19 cellular contexts compared by ENCODE assay signal in genomic region chr6:96236471-96236870, GRCh38.
"Had no signal": no experiment of that assay in that cellular context is flagged by ENCODE, and none has a peak within 500 bp of the region (broad histone marks: within the 10 kb centered on the region; RNA-seq: fewer than 3 reads in every experiment).

No MANE protein-coding gene starts in this region.

- H3K4me1 ChIP-seq: heart right ventricle, right atrium auricular region, sigmoid colon, tibial artery, upper lobe of left lung, uterus had no signal

- ATAC-seq: esophagus mucosa; heart right ventricle; left ventricle myocardium superior; naive thymus-derived CD4-positive, alpha-beta T cell; stimulated activated memory B cell treated with anti-CD40 and anti-IgM and Interleukin-4, amounts not matched to agents 10 μg/mL and 1 μg/mL and 100 μg/mL, for 72 hours had no signal

- DNase-seq: effector memory CD4-positive, alpha-beta T cell; heart right ventricle; hypothalamus; left ventricle myocardium superior; naive thymus-derived CD4-positive, alpha-beta T cell; nephron progenitor cell; posterior cingulate gyrus; sigmoid colon; stimulated activated CD4-positive, alpha-beta T cell treated with anti-CD3 and anti-CD28 coated beads, Interleukin-4, amount 100 ng/mL, for 1 hour; tibial artery; upper lobe of left lung; uterus had no signal

- H3K36me3 ChIP-seq: heart right ventricle, neutrophil, right atrium auricular region, sigmoid colon, tibial artery, upper lobe of left lung, uterus had no signal

- H3K9me3 ChIP-seq: heart right ventricle, neutrophil, right atrium auricular region, sigmoid colon, tibial artery, upper lobe of left lung, uterus had no signal

- H3K4me1 Mint-ChIP-seq: naive thymus-derived CD4-positive, alpha-beta T cell; nephron progenitor cell; stimulated activated memory B cell treated with anti-CD40 and anti-IgM and Interleukin-4, amounts not matched to agents 10 μg/mL and 1 μg/mL and 100 μg/mL, for 72 hours had no signal

- H3K27ac ChIP-seq: heart right ventricle, neutrophil, right atrium auricular region, sigmoid colon, skin epidermis, tibial artery, upper lobe of left lung, uterus had no signal

- H3K9me3 Mint-ChIP-seq: naive thymus-derived CD4-positive, alpha-beta T cell; nephron progenitor cell; stimulated activated memory B cell treated with anti-CD40 and anti-IgM and Interleukin-4, amounts not matched to agents 10 μg/mL and 1 μg/mL and 100 μg/mL, for 72 hours; stimulated activated naive CD8-positive, alpha-beta T cell treated with anti-CD3 and anti-CD28 coated beads, Interleukin-15, Interleukin-2, amounts not matched to agents 100 ng/mL and 50 ng/mL, for 24 hours had no signal

- H3K27ac Mint-ChIP-seq: naive thymus-derived CD4-positive, alpha-beta T cell; nephron progenitor cell; stimulated activated memory B cell treated with anti-CD40 and anti-IgM and Interleukin-4, amounts not matched to agents 10 μg/mL and 1 μg/mL and 100 μg/mL, for 72 hours; stimulated activated naive CD8-positive, alpha-beta T cell treated with anti-CD3 and anti-CD28 coated beads, Interleukin-15, Interleukin-2, amounts not matched to agents 100 ng/mL and 50 ng/mL, for 24 hours had no signal

- H3K36me3 Mint-ChIP-seq: naive thymus-derived CD4-positive, alpha-beta T cell; stimulated activated memory B cell treated with anti-CD40 and anti-IgM and Interleukin-4, amounts not matched to agents 10 μg/mL and 1 μg/mL and 100 μg/mL, for 72 hours had no signal

- H3K27me3 ChIP-seq: heart right ventricle, neutrophil, right atrium auricular region, sigmoid colon, tibial artery, upper lobe of left lung, uterus had no signal

- H3K4me3 ChIP-seq: heart right ventricle, lung, right atrium auricular region, sigmoid colon, skin epidermis, tibial artery, upper lobe of left lung, uterus had no signal

- H3K4me3 Mint-ChIP-seq: naive thymus-derived CD4-positive, alpha-beta T cell; nephron progenitor cell; stimulated activated memory B cell treated with anti-CD40 and anti-IgM and Interleukin-4, amounts not matched to agents 10 μg/mL and 1 μg/mL and 100 μg/mL, for 72 hours; stimulated activated naive CD8-positive, alpha-beta T cell treated with anti-CD3 and anti-CD28 coated beads, Interleukin-15, Interleukin-2, amounts not matched to agents 100 ng/mL and 50 ng/mL, for 24 hours had no signal

- H3K27me3 Mint-ChIP-seq: stimulated activated memory B cell treated with anti-CD40 and anti-IgM and Interleukin-4, amounts not matched to agents 10 μg/mL and 1 μg/mL and 100 μg/mL, for 72 hours had no signal
